Comparison of ENCODE assay signal across 36 cellular contexts in genomic region chr5:180988011-180988410, GRCh38. TPM values are rescaled to one million over a fixed set of nuclear protein-coding genes. Genes with fewer than 3 reads are reported as not detected.
"Had no signal": no experiment of that assay in that cellular context is flagged by ENCODE, and none has a peak within 500 bp of the region (broad histone marks: within the 10 kb centered on the region; RNA-seq: fewer than 3 reads in every experiment).

No MANE protein-coding gene starts in this region.

- H3K27me3 ChIP-seq: ascending aorta, cardiac muscle cell had no signal

- FAIRE-seq: bronchial epithelial cell, TTC549 had no signal

- ATAC-seq: activated CD4-positive, alpha-beta T cell treated with anti-CD3 and anti-CD28 coated beads for 36 hours; activated CD4-positive, CD25-positive, alpha-beta regulatory T cell treated with anti-CD3 and anti-CD28 coated beads, Interleukin-2, amount 50 U/mL, for 24 hours; activated CD8-positive, alpha-beta memory T cell treated with anti-CD3 and anti-CD28 coated beads, Interleukin-2, amount 10 ng/mL, durations not matched to agents 7 days and 5 days; activated CD8-positive, alpha-beta T cell treated with anti-CD3 and anti-CD28 coated beads, Interleukin-2, amount 10 ng/mL, durations not matched to agents 7 days and 5 days; activated naive CD8-positive, alpha-beta T cell treated with anti-CD3 and anti-CD28 coated beads, Interleukin-2, amount 50 U/mL, for 24 hours; activated T-cell treated with anti-CD3 and anti-CD28 coated beads, Interleukin-2, amount 50 U/mL, for 4 hours; activated T-cell treated with anti-CD3 and anti-CD28 coated beads, Interleukin-2, amount 50 U/mL, for 72 hours; activated T-helper 17 cell treated with anti-CD3 and anti-CD28 coated beads, Interleukin-2, amount 50 U/mL, for 72 hours had no signal

- DNase-seq: activated B cell treated with CpG ODN at 0.5 μM for 24 hours; activated CD4-positive, alpha-beta memory T cell treated with anti-CD3 and anti-CD28 coated beads, Interleukin-2, amount 10 ng/mL, durations not matched to agents 7 days and 5 days; activated CD4-positive, alpha-beta T cell treated with anti-CD3 and anti-CD28 coated beads for 1 hour; activated CD4-positive, alpha-beta T cell treated with anti-CD3 and anti-CD28 coated beads for 36 hours; activated CD4-positive, alpha-beta T cell treated with anti-CD3 and anti-CD28 coated beads for 48 hours; activated CD4-positive, alpha-beta T cell treated with anti-CD3 and anti-CD28 coated beads, Interleukin-2, amount 10 ng/mL, durations not matched to agents 7 days and 5 days; activated CD4-positive, alpha-beta T cell treated with anti-CD3 and anti-CD28 coated beads, Interleukin-2, amount 50 U/mL, for 48 hours; activated CD8-positive, alpha-beta memory T cell treated with anti-CD3 and anti-CD28 coated beads for 24 hours; activated CD8-positive, alpha-beta memory T cell treated with anti-CD3 and anti-CD28 coated beads, Interleukin-2, amount 10 ng/mL, durations not matched to agents 7 days and 5 days; activated CD8-positive, alpha-beta T cell treated with anti-CD3 and anti-CD28 coated beads, Interleukin-2, amount 10 ng/mL, durations not matched to agents 7 days and 5 days; activated effector memory CD4-positive, alpha-beta T cell treated with anti-CD3 and anti-CD28 coated beads, Interleukin-2, amount 50 U/mL, for 16 hours; activated gamma-delta T cell treated with Interleukin-2 at 50 U/mL for 16 hours; activated naive CD4-positive, alpha-beta T cell; activated naive CD4-positive, alpha-beta T cell treated with anti-CD3 and anti-CD28 coated beads for 36 hours; activated naive CD4-positive, alpha-beta T cell treated with anti-CD3 and anti-CD28 coated beads, Interleukin-2, amount 50 U/mL, for 16 hours; activated naive CD8-positive, alpha-beta T cell treated with anti-CD3 and anti-CD28 coated beads, Interleukin-2, amount 10 ng/mL, durations not matched to agents 7 days and 5 days; activated naive CD8-positive, alpha-beta T cell treated with anti-CD3 and anti-CD28 coated beads, Interleukin-2, amount 50 U/mL, for 24 hours; activated T-cell treated with anti-CD3 and anti-CD28 coated beads for 4 hours; activated T-cell treated with anti-CD3 and anti-CD28 coated beads, Interleukin-2, amount 50 U/mL, for 1 hour; activated T-cell treated with anti-CD3 and anti-CD28 coated beads, Interleukin-2, amount 50 U/mL, for 4 hours; activated T-cell treated with anti-CD3 and anti-CD28 coated beads, Interleukin-2, amount 50 U/mL, for 72 hours; amygdala; anterior cingulate cortex; caudate nucleus; SW 1271; T-helper 1 cell; T-helper 2 cell; T-helper 9 cell had no signal

- H3K27ac ChIP-seq: ascending aorta, cardiac muscle cell, VCaP had no signal

- H3K4me1 ChIP-seq: ascending aorta had no signal

- H3K4me3 ChIP-seq: ascending aorta, cardiac muscle cell had no signal

- H3K9me3 ChIP-seq: ascending aorta had no signal

- H3K36me3 ChIP-seq: ascending aorta, cardiac muscle cell had no signal

RNA-seq across cellular contexts. Expression of gene BTNL3, which starts 0.6 kb away (rescaled TPM):
- total RNA-seq: activated B cell treated with CpG ODN at 0.5 μM for 24 hours; activated CD4-positive, alpha-beta memory T cell treated with anti-CD3 and anti-CD28 coated beads, Interleukin-2, amount 10 ng/mL, durations not matched to agents 7 days and 5 days; activated CD4-positive, alpha-beta T cell treated with anti-CD3 and anti-CD28 coated beads for 36 hours; activated CD4-positive, alpha-beta T cell treated with anti-CD3 and anti-CD28 coated beads, Interleukin-2, amount 10 ng/mL, durations not matched to agents 7 days and 5 days; activated CD8-positive, alpha-beta memory T cell treated with anti-CD3 and anti-CD28 coated beads, Interleukin-2, amount 10 ng/mL, durations not matched to agents 7 days and 5 days; activated CD8-positive, alpha-beta T cell treated with anti-CD3 and anti-CD28 coated beads, Interleukin-2, amount 10 ng/mL, durations not matched to agents 7 days and 5 days; activated naive CD4-positive, alpha-beta T cell treated with anti-CD3 and anti-CD28 coated beads for 36 hours; activated naive CD8-positive, alpha-beta T cell treated with anti-CD3 and anti-CD28 coated beads, Interleukin-2, amount 10 ng/mL, durations not matched to agents 7 days and 5 days; activated T-cell treated with anti-CD3 and anti-CD28 coated beads, Interleukin-2, amount 50 U/mL, for 4 hours; activated T-helper 1 cell treated with anti-CD3 and anti-CD28 coated beads, Interleukin-12 subunit alpha, Interleukin-12 subunit beta, Interleukin-2, Interleukin-4 antibody, amounts not matched to agents 30 ng/mL and 10 ng/mL and 1 ng/mL, durations not matched to agents 14 hours and 24 hours and 36 hours; activated T-helper 17 cell treated with anti-CD3 and anti-CD28 coated beads, Interleukin-2, amount 50 U/mL, for 72 hours; ascending aorta; bronchial epithelial cell; cardiac muscle cell had no signal
- polyA plus RNA-seq: cardiac muscle cell had no signal

RNA-seq across cellular contexts. Expression of gene BTNL9, which starts 52.1 kb away (rescaled TPM):
- total RNA-seq: activated CD4-positive, alpha-beta memory T cell treated with anti-CD3 and anti-CD28 coated beads, Interleukin-2, amount 10 ng/mL, durations not matched to agents 7 days and 5 days; activated CD4-positive, alpha-beta T cell treated with anti-CD3 and anti-CD28 coated beads, Interleukin-2, amount 10 ng/mL, durations not matched to agents 7 days and 5 days; activated CD8-positive, alpha-beta memory T cell treated with anti-CD3 and anti-CD28 coated beads, Interleukin-2, amount 10 ng/mL, durations not matched to agents 7 days and 5 days; activated CD8-positive, alpha-beta T cell treated with anti-CD3 and anti-CD28 coated beads, Interleukin-2, amount 10 ng/mL, durations not matched to agents 7 days and 5 days; activated naive CD4-positive, alpha-beta T cell treated with anti-CD3 and anti-CD28 coated beads for 36 hours; activated naive CD8-positive, alpha-beta T cell treated with anti-CD3 and anti-CD28 coated beads, Interleukin-2, amount 10 ng/mL, durations not matched to agents 7 days and 5 days; activated T-helper 1 cell treated with anti-CD3 and anti-CD28 coated beads, Interleukin-12 subunit alpha, Interleukin-12 subunit beta, Interleukin-2, Interleukin-4 antibody, amounts not matched to agents 30 ng/mL and 10 ng/mL and 1 ng/mL, durations not matched to agents 14 hours and 24 hours and 36 hours; bronchial epithelial cell; cardiac muscle cell had no signal
- polyA plus RNA-seq: cardiac muscle cell had no signal
